ENCODE assay signal across 8 cellular contexts in genomic region chr5:134845852-134846640, GRCh38. TPM values are rescaled to one million over a fixed set of nuclear protein-coding genes. Genes with fewer than 3 reads are reported as not detected.
DNase-seq lines count a peak whose midpoint lies in the region; ATAC-seq and TF ChIP-seq lines count a peak whose summit lies in the region.

TSS of gene C5orf24 (plus strand) at chr5:134845968. CDS start at chr5:134854901, 8,933 bp downstream.

- H3K27me3 Mint-ChIP-seq in activated CD4-positive, alpha-beta T cell treated with anti-CD3 and anti-CD28 coated beads, Interleukin-2, amount 10 ng/mL, durations not matched to agents 24 days and 14 days, result no peaks in the 10 kb centered on the region

- H3K36me3 Mint-ChIP-seq in activated CD4-positive, alpha-beta T cell treated with anti-CD3 and anti-CD28 coated beads, Interleukin-2, amount 10 ng/mL, durations not matched to agents 24 days and 14 days (ENCODE audit: low read depth), result peaks cover 19% of the 10 kb centered on the region

- no peaks in the 10 kb centered on the region for H3K27me3 ChIP-seq in BE2C
- H3K27me3 ChIP-seq in colonic mucosa, result no peaks in the 10 kb centered on the region
- H3K27me3 ChIP-seq in layer of hippocampus (ENCODE audit: control insufficient read depth, insufficient read depth, low read length), result no peaks in the 10 kb centered on the region

- H3K36me3 ChIP-seq in BE2C (peaks cover 22% of the 10 kb centered on the region), colonic mucosa (no peaks in the 10 kb centered on the region)

- H3K9me3 ChIP-seq in BE2C (no peaks in the 10 kb centered on the region), colonic mucosa (no peaks in the 10 kb centered on the region)

- TF ChIP-seq CTCF in BE2C (IDR thresholded peaks at IDR 0.05; ENCODE audit: low read depth, low read length) (no peak), colonic mucosa (IDR thresholded peaks at IDR 0.05) (no peak)

- peak within 1 kb of the TSS; percentile 81 to 82 for H3K9ac ChIP-seq in colonic mucosa (ENCODE audit: low read depth in 2 of 2, low read length in 2 of 2)

- H3K27ac ChIP-seq in colonic mucosa, result peak within 1 kb of the TSS; percentile 97
- H3K27ac ChIP-seq in layer of hippocampus (ENCODE audit: low read depth, low read length), result peak within 1 kb of the TSS; percentile 90

- peak within 1 kb of the TSS; percentile 98 for H3K4me3 Mint-ChIP-seq in activated CD4-positive, alpha-beta T cell treated with anti-CD3 and anti-CD28 coated beads, Interleukin-2, amount 10 ng/mL, durations not matched to agents 24 days and 14 days

- intact Hi-C loops in activated CD4-positive, alpha-beta T cell treated with anti-CD3 and anti-CD28 coated beads, Interleukin-2, amount 10 ng/mL, durations not matched to agents 24 days and 14 days (cut with micrococcal nuclease), result loop anchor here (1.0 to 5.0 kb wide), 5 partner anchors 28 to 108 kb away; partner anchors contain the start of genes CAMLG, DDX46 and TXNDC15
- intact Hi-C loops in colonic mucosa (cut with DNase I), result no loop called here

- DNase-seq in BE2C, result peak; percentile 96
- DNase-seq in GM19238 (ENCODE audit: insufficient read length, low spot score), result peak; percentile 89
- DNase-seq in NCI-H510A treated with DMSO at 0.1 percent for 48 hours (lab: John Stamatoyannopoulos, UW), result peak; percentile 63
- DNase-seq in activated CD4-positive, alpha-beta T cell treated with anti-CD3 and anti-CD28 coated beads, Interleukin-2, amount 10 ng/mL, durations not matched to agents 24 days and 14 days, result peak; percentile 98
- DNase-seq in colonic mucosa, result peak; percentile 91
- peak; percentile 74 to 88 (median 84) for DNase-seq in stimulated activated CD4-positive, alpha-beta T cell treated with anti-CD3 and anti-CD28 coated beads, Interleukin-1b, Interleukin-23, amount 100 ng/mL, for 24 hours (ENCODE audit: low read depth in 4 of 4, low spot score in 1 of 4)

- peaks cover 7% of the 10 kb centered on the region for H3K4me1 ChIP-seq in BE2C
- H3K4me1 ChIP-seq in colonic mucosa, result peaks cover 7% of the 10 kb centered on the region

- H3K4me1 Mint-ChIP-seq in activated CD4-positive, alpha-beta T cell treated with anti-CD3 and anti-CD28 coated beads, Interleukin-2, amount 10 ng/mL, durations not matched to agents 24 days and 14 days, result peaks cover 21% of the 10 kb centered on the region

- no peaks in the 10 kb centered on the region for H3K9me3 Mint-ChIP-seq in activated CD4-positive, alpha-beta T cell treated with anti-CD3 and anti-CD28 coated beads, Interleukin-2, amount 10 ng/mL, durations not matched to agents 24 days and 14 days

- peak within 1 kb of the TSS; percentile 97 for H3K27ac Mint-ChIP-seq in activated CD4-positive, alpha-beta T cell treated with anti-CD3 and anti-CD28 coated beads, Interleukin-2, amount 10 ng/mL, durations not matched to agents 24 days and 14 days

- ATAC-seq in HG03439 (IDR thresholded peaks at IDR 0.05; ENCODE audit: unreplicated experiment), result peak; percentile 91

- H3K4me3 ChIP-seq in BE2C (ENCODE audit: low read depth, low read length), result peak within 1 kb of the TSS; percentile 77
- H3K4me3 ChIP-seq in colonic mucosa, result peak within 1 kb of the TSS; percentile 88

RNA-seq across cellular contexts. Expression of gene C5orf24, which starts in this region (rescaled TPM):
- polyA plus RNA-seq in BE2C (2012; ENCODE audit: insufficient read depth, insufficient read length, low read depth), result 54.1 TPM
- 38.7 and 43.9 TPM in 2 replicates for total RNA-seq in activated CD4-positive, alpha-beta T cell treated with anti-CD3 and anti-CD28 coated beads, Interleukin-2, amount 10 ng/mL, durations not matched to agents 24 days and 14 days
- 10 to 100 TPM; 24.2 to 31.0 TPM for total RNA-seq in colonic mucosa

Comparison
In these comparisons a context has a peak if more than half of its experiments do, and no peak if none do; other contexts are left out.
1. Peak in every context shown above with its lines: DNase-seq, ATAC-seq, H3K4me3 ChIP-seq and H3K27ac ChIP-seq.